Comparison of ENCODE assay signal across 15 cellular contexts in genomic region chr13:20559659-20560356, GRCh38.
"Had no signal": no experiment of that assay in that cellular context is flagged by ENCODE, and none has a peak within 500 bp of the region (broad histone marks: within the 10 kb centered on the region; RNA-seq: fewer than 3 reads in every experiment).

No MANE protein-coding gene starts in this region.

- H3K4me3 Mint-ChIP-seq: activated CD8-positive, alpha-beta T cell treated with anti-CD3 and anti-CD28 coated beads, Interleukin-2, amount 10 ng/mL, durations not matched to agents 7 days and 5 days; natural killer cell had no signal

- H3K4me1 ChIP-seq: gastroesophageal sphincter, tibial artery had no signal

- H3K27ac Mint-ChIP-seq: natural killer cell had no signal

- ATAC-seq: activated CD8-positive, alpha-beta T cell treated with anti-CD3 and anti-CD28 coated beads, Interleukin-2, amount 10 ng/mL, durations not matched to agents 7 days and 5 days; gastroesophageal sphincter; natural killer cell had no signal

- H3K9me3 ChIP-seq: gastroesophageal sphincter, tibial artery had no signal

- H3K27me3 ChIP-seq: gastroesophageal sphincter, tibial artery had no signal

- H3K4me1 Mint-ChIP-seq: natural killer cell had no signal

- H3K36me3 Mint-ChIP-seq: natural killer cell had no signal

- H3K9me3 Mint-ChIP-seq: natural killer cell had no signal

- H3K27ac ChIP-seq: coronary artery, epithelial cell of prostate, gastroesophageal sphincter, tibial artery had no signal

- H3K36me3 ChIP-seq: gastroesophageal sphincter, tibial artery had no signal

- DNase-seq: activated CD4-positive, CD25-positive, alpha-beta regulatory T cell treated with anti-CD3 and anti-CD28 coated beads, Interleukin-2, amount 50 U/mL, for 72 hours; activated CD8-positive, alpha-beta memory T cell treated with anti-CD3 and anti-CD28 coated beads, Interleukin-2, amount 50 U/mL, for 48 hours; activated CD8-positive, alpha-beta T cell treated with anti-CD3 and anti-CD28 coated beads, Interleukin-2, amount 10 ng/mL, durations not matched to agents 7 days and 5 days; activated naive CD4-positive, alpha-beta T cell; caudate nucleus; effector CD8-positive, alpha-beta T cell; kidney glomerular epithelial cell; natural killer cell; SIG-M5; stimulated activated CD4-positive, alpha-beta T cell treated with anti-CD3 and anti-CD28 coated beads, Interleukin-4, amount 100 ng/mL, for 4 hours; tibial artery had no signal

- H3K4me3 ChIP-seq: coronary artery, gastroesophageal sphincter, lung, tibial artery had no signal
